33 cellular contexts compared by ENCODE assay signal in the genomic region with DNA sequence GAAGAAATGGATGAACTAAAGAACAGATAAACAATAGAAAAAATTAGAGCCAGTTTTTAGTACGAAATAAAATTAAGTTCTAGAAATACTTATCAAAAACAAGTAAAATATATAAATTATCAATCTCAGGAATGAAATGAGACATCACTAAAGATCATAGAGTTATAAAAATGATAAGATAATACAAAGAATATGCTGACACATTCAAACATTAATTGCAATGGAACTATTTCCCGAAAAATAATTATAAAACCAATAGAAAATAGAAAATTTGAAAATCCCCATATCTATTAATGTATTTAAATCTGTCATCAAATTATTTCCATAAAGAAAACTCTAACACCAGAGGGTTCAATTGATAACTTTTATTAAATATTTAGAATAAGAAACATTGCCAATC.
"Had no signal": no experiment of that assay in that cellular context is flagged by ENCODE, and none has a peak within 500 bp of the region (broad histone marks: within the 10 kb centered on the region; RNA-seq: fewer than 3 reads in every experiment).

No MANE protein-coding gene starts in this region.

- H3K36me3 Mint-ChIP-seq: activated naive CD8-positive, alpha-beta T cell had no signal

- H3K9me3 ChIP-seq: adrenal gland, body of pancreas, gastroesophageal sphincter had no signal

- H3K4me3 ChIP-seq: adrenal gland, body of pancreas, gastroesophageal sphincter, heart right ventricle had no signal

- H3K9me3 Mint-ChIP-seq: activated CD4-positive, alpha-beta T cell treated with anti-CD3 and anti-CD28 coated beads, Interleukin-2, amount 10 ng/mL, durations not matched to agents 7 days and 5 days; activated CD8-positive, alpha-beta T cell treated with anti-CD3 and anti-CD28 coated beads for 36 hours had no signal

- H3K4me1 Mint-ChIP-seq: activated B cell treated with CpG ODN at 0.5 μM for 24 hours; activated CD4-positive, alpha-beta T cell treated with anti-CD3 and anti-CD28 coated beads for 36 hours; activated CD4-positive, alpha-beta T cell treated with anti-CD3 and anti-CD28 coated beads, Interleukin-2, amount 10 ng/mL, durations not matched to agents 7 days and 5 days; activated T-helper 17 cell treated with anti-CD3 and anti-CD28 coated beads, Interleukin-2, amount 50 U/mL, for 72 hours; T-helper 17 cell had no signal

- DNase-seq: activated B cell treated with CpG ODN at 0.5 μM for 24 hours; activated CD4-positive, alpha-beta T cell treated with anti-CD3 and anti-CD28 coated beads for 36 hours; activated CD4-positive, alpha-beta T cell treated with anti-CD3 and anti-CD28 coated beads, Interleukin-2, amount 10 ng/mL, durations not matched to agents 7 days and 5 days; activated CD4-positive, alpha-beta T cell treated with anti-CD3 and anti-CD28 coated beads, Interleukin-2, amount 50 U/mL, for 48 hours; activated CD8-positive, alpha-beta memory T cell treated with anti-CD3 and anti-CD28 coated beads for 24 hours; activated CD8-positive, alpha-beta T cell treated with anti-CD3 and anti-CD28 coated beads for 36 hours; activated effector memory CD4-positive, alpha-beta T cell treated with Interleukin-2 at 50 U/mL for 16 hours; activated gamma-delta T cell treated with Interleukin-2 at 50 U/mL for 16 hours; activated naive CD4-positive, alpha-beta T cell treated with anti-CD3 and anti-CD28 coated beads, Interleukin-2, amount 50 U/mL, for 16 hours; activated naive CD4-positive, alpha-beta T cell treated with Interleukin-2 at 50 U/mL for 16 hours; activated T-cell treated with anti-CD3 and anti-CD28 coated beads, Interleukin-2, amount 50 U/mL, for 4 hours; adrenal gland; amygdala; aorta; body of pancreas; caudate nucleus; cortex of kidney; dermis blood vessel endothelial cell; effector CD4-positive, alpha-beta T cell; effector memory CD8-positive, alpha-beta T cell; foreskin fibroblast; heart right ventricle; T-helper 1 cell; T-helper 17 cell; T1000; WERI-Rb-1 had no signal

- H3K27me3 Mint-ChIP-seq: activated B cell treated with CpG ODN at 0.5 μM for 24 hours; activated CD4-positive, alpha-beta T cell treated with anti-CD3 and anti-CD28 coated beads for 36 hours; activated CD4-positive, alpha-beta T cell treated with anti-CD3 and anti-CD28 coated beads, Interleukin-2, amount 10 ng/mL, durations not matched to agents 7 days and 5 days; activated CD8-positive, alpha-beta T cell treated with anti-CD3 and anti-CD28 coated beads for 36 hours; activated naive CD8-positive, alpha-beta T cell; activated T-helper 17 cell treated with anti-CD3 and anti-CD28 coated beads, Interleukin-2, amount 50 U/mL, for 72 hours; effector memory CD8-positive, alpha-beta T cell; T-helper 17 cell had no signal

- H3K27ac Mint-ChIP-seq: activated B cell treated with CpG ODN at 0.5 μM for 24 hours; activated CD4-positive, alpha-beta T cell treated with anti-CD3 and anti-CD28 coated beads for 36 hours; activated CD4-positive, alpha-beta T cell treated with anti-CD3 and anti-CD28 coated beads, Interleukin-2, amount 10 ng/mL, durations not matched to agents 7 days and 5 days; activated CD8-positive, alpha-beta T cell treated with anti-CD3 and anti-CD28 coated beads for 36 hours; activated naive CD8-positive, alpha-beta T cell; activated T-helper 17 cell treated with anti-CD3 and anti-CD28 coated beads, Interleukin-2, amount 50 U/mL, for 72 hours; effector memory CD8-positive, alpha-beta T cell; T-helper 17 cell; T-helper 2 cell treated with Interferon-gamma antibody and Interleukin-4, amounts not matched to agents 5 μg/mL and 100 μg/mL, for 36 hours had no signal

- H3K4me3 Mint-ChIP-seq: activated B cell treated with CpG ODN at 0.5 μM for 24 hours; activated CD4-positive, alpha-beta T cell treated with anti-CD3 and anti-CD28 coated beads for 36 hours; activated CD4-positive, alpha-beta T cell treated with anti-CD3 and anti-CD28 coated beads, Interleukin-2, amount 10 ng/mL, durations not matched to agents 7 days and 5 days; activated CD8-positive, alpha-beta T cell treated with anti-CD3 and anti-CD28 coated beads for 36 hours; activated naive CD8-positive, alpha-beta T cell; activated T-cell treated with anti-CD3 and anti-CD28 coated beads, Interleukin-2, amount 50 U/mL, for 4 hours; activated T-helper 17 cell treated with anti-CD3 and anti-CD28 coated beads, Interleukin-2, amount 50 U/mL, for 72 hours; effector memory CD8-positive, alpha-beta T cell; T-helper 17 cell; T-helper 2 cell treated with Interferon-gamma antibody and Interleukin-4, amounts not matched to agents 5 μg/mL and 100 μg/mL, for 36 hours had no signal

- ATAC-seq: activated CD4-positive, alpha-beta T cell treated with anti-CD3 and anti-CD28 coated beads for 36 hours; activated CD4-positive, CD25-positive, alpha-beta regulatory T cell treated with anti-CD3 and anti-CD28 coated beads, Interleukin-2, amount 50 U/mL, for 24 hours; activated CD8-positive, alpha-beta T cell treated with anti-CD3 and anti-CD28 coated beads for 36 hours; activated T-cell treated with anti-CD3 and anti-CD28 coated beads, Interleukin-2, amount 50 U/mL, for 4 hours; activated T-helper 17 cell treated with anti-CD3 and anti-CD28 coated beads, Interleukin-2, amount 50 U/mL, for 72 hours; body of pancreas; effector memory CD8-positive, alpha-beta T cell; gastroesophageal sphincter; heart right ventricle; T-helper 17 cell had no signal

- H3K4me1 ChIP-seq: adrenal gland, body of pancreas, gastroesophageal sphincter had no signal

- H3K27me3 ChIP-seq: adrenal gland, body of pancreas, gastroesophageal sphincter, heart right ventricle had no signal

- H3K36me3 ChIP-seq: adrenal gland, gastroesophageal sphincter, heart right ventricle, WERI-Rb-1 had no signal

- H3K27ac ChIP-seq: adrenal gland, body of pancreas, epithelial cell of prostate, gastroesophageal sphincter, heart right ventricle, WERI-Rb-1 had no signal

- FAIRE-seq: endothelial cell of umbilical vein had no signal
